In genomic region chr11:60950933-60951610, GRCh38 we compare ENCODE assay signal across 8 cellular contexts. TPM values are rescaled to one million over a fixed set of nuclear protein-coding genes. Genes with fewer than 3 reads are reported as not detected.
DNase-seq lines count a peak whose midpoint lies in the region; ATAC-seq and TF ChIP-seq lines count a peak whose summit lies in the region.

No MANE protein-coding gene starts in this region.

- H3K4me1 Mint-ChIP-seq in activated CD8-positive, alpha-beta memory T cell treated with anti-CD3 and anti-CD28 coated beads, Interleukin-2, amount 10 ng/mL, durations not matched to agents 7 days and 5 days: peaks cover 15% of the 10 kb centered on the region

- H3K36me3 Mint-ChIP-seq in activated CD8-positive, alpha-beta memory T cell treated with anti-CD3 and anti-CD28 coated beads, Interleukin-2, amount 10 ng/mL, durations not matched to agents 7 days and 5 days: no peaks in the 10 kb centered on the region

- H3K9me3 Mint-ChIP-seq in activated CD8-positive, alpha-beta memory T cell treated with anti-CD3 and anti-CD28 coated beads, Interleukin-2, amount 10 ng/mL, durations not matched to agents 7 days and 5 days (ENCODE audit: low read depth): no peaks in the 10 kb centered on the region

- no peak overlapping the region for H3K27ac Mint-ChIP-seq in activated CD8-positive, alpha-beta memory T cell treated with anti-CD3 and anti-CD28 coated beads, Interleukin-2, amount 10 ng/mL, durations not matched to agents 7 days and 5 days

- CTCF ChIA-PET in activated CD8-positive, alpha-beta memory T cell treated with anti-CD3 and anti-CD28 coated beads, Interleukin-2, amount 10 ng/mL, durations not matched to agents 7 days and 5 days (lab: Charles Lee): no interaction called here

- no peak for DNase-seq in activated CD8-positive, alpha-beta memory T cell treated with anti-CD3 and anti-CD28 coated beads, Interleukin-2, amount 10 ng/mL, durations not matched to agents 7 days and 5 days
- DNase-seq in stimulated activated CD4-positive, alpha-beta T cell treated with anti-CD3 and anti-CD28 coated beads, Interleukin-15, amount 100 ng/mL, for 24 hours: peak; percentile 52
- DNase-seq in NCI-H345 (lab: John Stamatoyannopoulos, UW): no peak
- no peak for DNase-seq in HUDEP-2 (lab: John Stamatoyannopoulos, UW; ENCODE audit: unreplicated experiment in 76 of 76)
- DNase-seq in GDM1 (lab: John Stamatoyannopoulos, UW): no peak

- H3K4me3 Mint-ChIP-seq in activated CD8-positive, alpha-beta memory T cell treated with anti-CD3 and anti-CD28 coated beads, Interleukin-2, amount 10 ng/mL, durations not matched to agents 7 days and 5 days: no peak overlapping the region

- H3K27me3 Mint-ChIP-seq in activated CD8-positive, alpha-beta memory T cell treated with anti-CD3 and anti-CD28 coated beads, Interleukin-2, amount 10 ng/mL, durations not matched to agents 7 days and 5 days: peaks cover 53% of the 10 kb centered on the region

- H3K4me3 ChIP-seq in iPS-11a (ENCODE audit: low read depth, low read length): peak overlapping the region; percentile 31

- ATAC-seq in GM18505 (IDR thresholded peaks at IDR 0.05; ENCODE audit: unreplicated experiment) (peak; percentile 21), GM18909 (IDR thresholded peaks at IDR 0.05; ENCODE audit: poor library complexity, unreplicated experiment) (no peak)
- peak; percentile 45 for ATAC-seq in activated CD8-positive, alpha-beta memory T cell treated with anti-CD3 and anti-CD28 coated beads, Interleukin-2, amount 10 ng/mL, durations not matched to agents 7 days and 5 days

- TF ChIP-seq POLR2A in GM18505 (IDR thresholded peaks at IDR 0.05; ENCODE audit: borderline replicate concordance, extremely low read depth, insufficient read depth, insufficient read length): peak; percentile 60

RNA-seq across cellular contexts. Expression of gene SLC15A3, which starts 0.9 kb away (rescaled TPM):
- under 1 TPM; 0.30 to 0.96 TPM for total RNA-seq in activated CD8-positive, alpha-beta memory T cell treated with anti-CD3 and anti-CD28 coated beads, Interleukin-2, amount 10 ng/mL, durations not matched to agents 7 days and 5 days

RNA-seq across cellular contexts. Expression of gene CD6, which starts 20.4 kb away (rescaled TPM):
- total RNA-seq in activated CD8-positive, alpha-beta memory T cell treated with anti-CD3 and anti-CD28 coated beads, Interleukin-2, amount 10 ng/mL, durations not matched to agents 7 days and 5 days: 100 to 1,000 TPM; 152 to 181 TPM

RNA-seq across cellular contexts. Expression of gene TMEM132A, which starts 26.8 kb away (rescaled TPM):
- under 1 TPM; 0.52 to 0.93 TPM for total RNA-seq in activated CD8-positive, alpha-beta memory T cell treated with anti-CD3 and anti-CD28 coated beads, Interleukin-2, amount 10 ng/mL, durations not matched to agents 7 days and 5 days

RNA-seq across cellular contexts. Expression of gene TMEM109, which starts 37.1 kb away (rescaled TPM):
- total RNA-seq in activated CD8-positive, alpha-beta memory T cell treated with anti-CD3 and anti-CD28 coated beads, Interleukin-2, amount 10 ng/mL, durations not matched to agents 7 days and 5 days: 100 to 1,000 TPM; 106 to 121 TPM

RNA-seq across cellular contexts. Expression of gene PRPF19, which starts 44.7 kb away (rescaled TPM):
- total RNA-seq in activated CD8-positive, alpha-beta memory T cell treated with anti-CD3 and anti-CD28 coated beads, Interleukin-2, amount 10 ng/mL, durations not matched to agents 7 days and 5 days: 100 to 1,000 TPM; 125 to 144 TPM
